ENCODE assay signal across 8 cellular contexts in genomic region chr11:100687630-100688395, GRCh38. TPM values are rescaled to one million over a fixed set of nuclear protein-coding genes. Genes with fewer than 3 reads are reported as not detected.
A peak's percentile ranks its signal among the peaks of the same experiment; 100 is the strongest.
DNase-seq lines count a peak whose midpoint lies in the region; ATAC-seq and TF ChIP-seq lines count a peak whose summit lies in the region.

No MANE protein-coding gene starts in this region.

- no peaks in the 10 kb centered on the region for H3K36me3 ChIP-seq in CD4-positive, alpha-beta memory T cell (ENCODE audit: insufficient read depth, low read length)
- no peaks in the 10 kb centered on the region for H3K36me3 ChIP-seq in prostate gland

- WGBS in right cardiac atrium = under 1% methylated on average over 24 of the region's 24 CpGs
- WGBS in prostate gland = 0% methylated on average over 17 of the region's 24 CpGs

- no peak overlapping the region for H3K4me3 ChIP-seq in CD4-positive, alpha-beta memory T cell (ENCODE audit: low read length in 2 of 2)
- H3K4me3 ChIP-seq in right cardiac atrium (ENCODE audit: low read length) = peak overlapping the region; percentile 78
- H3K4me3 ChIP-seq in prostate gland = peak overlapping the region; percentile 60 to 70

- peak in 1 of 5 donors; percentile 1 for DNase-seq in CD4-positive, alpha-beta memory T cell
- DNase-seq in NCI-H82 (lab: John Stamatoyannopoulos, UW) = peak; percentile 84
- DNase-seq in amygdala (lab: John Stamatoyannopoulos, UW) = peak in 33 of 56 donors; percentile 7 to 74 (median 30)
- peak in 2 of 3 donors; percentile 59 to 69 for DNase-seq in right cardiac atrium
- peak; percentile 42 for DNase-seq in prostate gland (ENCODE audit: low spot score)
- DNase-seq in cerebellum (ENCODE audit: low spot score) = no peak

- H3K27ac Mint-ChIP-seq in CD4-positive, alpha-beta memory T cell = no peak overlapping the region

- intact Hi-C loops in CD4-positive, alpha-beta memory T cell (cut with micrococcal nuclease) = no loop called here
- intact Hi-C loops in right cardiac atrium (cut with DNase I) = loop anchor here in 3 of 4 donors (5.0 to 10.0 kb wide), 3 partner anchors 103 to 239 kb away; no protein-coding TSS in a partner anchor
- intact Hi-C loops in prostate gland (cut with DNase I) = loop anchor here (5.0 kb wide), 3 partner anchors 111 to 234 kb away; no protein-coding TSS in a partner anchor

- H3K4me3 Mint-ChIP-seq in CD4-positive, alpha-beta memory T cell = peak overlapping the region in 6 of 8 donors; percentile 62 to 81 (median 74)

- peaks cover 0 to 13% (median 3%) of the 10 kb centered on the region in 8 donors for H3K9me3 Mint-ChIP-seq in CD4-positive, alpha-beta memory T cell

- peaks cover 10 to 15% of the 10 kb centered on the region in 2 donors for H3K27me3 Mint-ChIP-seq in CD4-positive, alpha-beta memory T cell

- CTCF ChIA-PET in CD4-positive, alpha-beta memory T cell (lab: Charles Lee; ENCODE audit: partially characterized antibody) = no interaction called here

- POLR2A ChIA-PET in CD4-positive, alpha-beta memory T cell (lab: Charles Lee; ENCODE audit: partially characterized antibody) = no interaction called here

- peak; percentile 21 to 63 (median 56) for TF ChIP-seq CTCF in prostate gland (IDR thresholded peaks at IDR 0.05)

- H3K27ac ChIP-seq in CD4-positive, alpha-beta memory T cell (ENCODE audit: low read depth, low read length) = no peak overlapping the region
- H3K27ac ChIP-seq in right cardiac atrium (ENCODE audit: low read length) (peak overlapping the region; percentile 70), prostate gland (peak overlapping the region; percentile 59 to 74)

- ATAC-seq in GM18907 (IDR thresholded peaks at IDR 0.05; ENCODE audit: unreplicated experiment) = peak; percentile 75
- ATAC-seq in HG03097 (IDR thresholded peaks at IDR 0.05; ENCODE audit: low FRiP score, unreplicated experiment) = peak; percentile 54
- ATAC-seq in right cardiac atrium = peak; percentile 76 to 80

- H3K9me3 ChIP-seq in CD4-positive, alpha-beta memory T cell (ENCODE audit: control insufficient read depth in 1 of 2, low read length in 2 of 2) = no peaks in the 10 kb centered on the region
- H3K9me3 ChIP-seq in right cardiac atrium (ENCODE audit: control insufficient read depth, low read length) (no peaks in the 10 kb centered on the region), prostate gland (no peaks in the 10 kb centered on the region)

- no peaks in the 10 kb centered on the region for H3K27me3 ChIP-seq in CD4-positive, alpha-beta memory T cell (ENCODE audit: insufficient read depth, low read length)
- H3K27me3 ChIP-seq in right cardiac atrium (ENCODE audit: control insufficient read depth, insufficient read depth) (no peaks in the 10 kb centered on the region), prostate gland (replicated peaks; ENCODE audit: insufficient read depth) (no peaks in the 10 kb centered on the region)

- peaks cover 5 to 15% (median 6%) of the 10 kb centered on the region in 4 donors for H3K4me1 Mint-ChIP-seq in CD4-positive, alpha-beta memory T cell

- H3K4me1 ChIP-seq in CD4-positive, alpha-beta memory T cell (ENCODE audit: insufficient read depth, low read length) = no peaks in the 10 kb centered on the region
- H3K4me1 ChIP-seq in right cardiac atrium (ENCODE audit: control insufficient read depth, insufficient read depth, low read length) = peaks cover 2% of the 10 kb centered on the region
- no peaks in the 10 kb centered on the region for H3K4me1 ChIP-seq in prostate gland (replicated peaks)

- no peaks in the 10 kb centered on the region for H3K36me3 Mint-ChIP-seq in CD4-positive, alpha-beta memory T cell

- TF ChIP-seq POLR2A in prostate gland (IDR thresholded peaks at IDR 0.05) = no peak

RNA-seq across cellular contexts. Expression of gene ARHGAP42, which starts 0.7 kb away (rescaled TPM):
- total RNA-seq in CD4-positive, alpha-beta memory T cell = not detected
- not detected for polyA plus RNA-seq in CD4-positive, alpha-beta memory T cell
- total RNA-seq in right cardiac atrium = 1 to 10 TPM; 5.9 to 8.6 (median 6.7) TPM
- polyA plus RNA-seq in right cardiac atrium = 4.5 TPM
- 10 to 100 TPM; 12.8 to 20.5 TPM for total RNA-seq in prostate gland
- total RNA-seq in cerebellum = 21.4 TPM

Comparison
In these comparisons a context has a peak if more than half of its experiments do, and no peak if none do; other contexts are left out.
1. H3K4me3 ChIP-seq: peak in right cardiac atrium (single experiment) and prostate gland (2 of 2); none in CD4-positive, alpha-beta memory T cell (0 of 2).
2. RNA of gene ARHGAP42, which starts 0.7 kb away (total RNA-seq): 21.4 TPM in cerebellum (single experiment), 12.8 to 20.5 TPM in prostate gland and 5.9 to 8.6 TPM in right cardiac atrium; not detected in CD4-positive, alpha-beta memory T cell; every median in the first group is over 4 times any median in the second.
3. Peak in every context shown above with its lines, with median percentiles within 50 percentile points of each other: ATAC-seq.